Comparison of ENCODE assay signal across 9 cellular contexts in genomic region chr1:6599141-6599975, GRCh38. TPM values are rescaled to one million over a fixed set of nuclear protein-coding genes. Genes with fewer than 3 reads are reported as not detected.
DNase-seq lines count a peak whose midpoint lies in the region; ATAC-seq, FAIRE-seq and TF ChIP-seq lines count a peak whose summit lies in the region.
"Had no signal": no experiment of that assay in that cellular context is flagged by ENCODE, and none has a peak within 500 bp of the region (broad histone marks: within the 10 kb centered on the region; RNA-seq: fewer than 3 reads in every experiment).

No MANE protein-coding gene starts in this region.

- peaks cover 56% of the 10 kb centered on the region for H3K4me1 Mint-ChIP-seq in stimulated activated memory B cell treated with anti-CD40 and anti-IgM and Interleukin-4, amounts not matched to agents 10 μg/mL and 1 μg/mL and 100 μg/mL, for 72 hours

- peak overlapping the region; percentile 23; the same call in 1 of the 2 replicates for H3K27ac ChIP-seq in PC-3 (ENCODE audit: low read length)
- H3K27ac ChIP-seq in HepG2 (ENCODE audit: extremely low read length, insufficient read depth, low read length), result peak overlapping the region; percentile 27

- H3K9me3 Mint-ChIP-seq in activated naive CD4-positive, alpha-beta T cell treated with anti-CD3 and anti-CD28 coated beads, Interleukin-2, amount 50 U/mL, for 72 hours, result no peaks in the 10 kb centered on the region
- H3K9me3 Mint-ChIP-seq in stimulated activated memory B cell treated with anti-CD40 and anti-IgM and Interleukin-4, amounts not matched to agents 10 μg/mL and 1 μg/mL and 100 μg/mL, for 72 hours, result no peaks in the 10 kb centered on the region

- ATAC-seq in PC-3, result no peak
- ATAC-seq in activated naive CD4-positive, alpha-beta T cell treated with anti-CD3 and anti-CD28 coated beads, Interleukin-2, amount 50 U/mL, for 72 hours, result peak in 1 of 2 donors; percentile 2
- no peak for ATAC-seq in HepG2
- no peak for ATAC-seq in stimulated activated memory B cell treated with anti-CD40 and anti-IgM and Interleukin-4, amounts not matched to agents 10 μg/mL and 1 μg/mL and 100 μg/mL, for 72 hours
- ATAC-seq in GM19452 (IDR thresholded peaks at IDR 0.05; ENCODE audit: unreplicated experiment), result no peak

- H3K4me1 ChIP-seq in PC-3 (ENCODE audit: insufficient read depth, low read length) (peaks cover 29% of the 10 kb centered on the region), HepG2 (ENCODE audit: insufficient read depth, low read length) (peaks cover 40% of the 10 kb centered on the region)

- H3K4me2 ChIP-seq in PC-3 (ENCODE audit: low read length) (peak overlapping the region; percentile 92), HepG2 (ENCODE audit: low read depth, low read length) (peak overlapping the region; percentile 97)

- intact Hi-C loops in PC-3 (cut with micrococcal nuclease), result no loop called here
- intact Hi-C loops in HepG2 (cut with micrococcal nuclease; ENCODE audit: unreplicated experiment), result no loop called here

- H4K20me1 ChIP-seq in PC-3 (ENCODE audit: low read length) (peaks cover 54% of the 10 kb centered on the region), HepG2 (ENCODE audit: insufficient read depth, low read length) (peaks cover 58% of the 10 kb centered on the region)

- H3K9ac ChIP-seq in PC-3 (ENCODE audit: low read length) (peak overlapping the region; percentile 11; the same call in 1 of the 2 replicates), HepG2 (ENCODE audit: insufficient read depth, low read depth, low read length) (peak overlapping the region; percentile 87; the same call in 1 of the 2 replicates)

- H3K27me3 ChIP-seq in BJ (ENCODE audit: control insufficient read depth, insufficient read depth, low read length) (no peaks in the 10 kb centered on the region), PC-3 (ENCODE audit: low read length) (no peaks in the 10 kb centered on the region), HepG2 (ENCODE audit: control insufficient read depth in 1 of 2, insufficient read depth in 2 of 2, low read length in 2 of 2) (no peaks in the 10 kb centered on the region; a peak in 1 of 5 replicates)

- peaks cover 24 to 32% of the 10 kb centered on the region in 2 donors for H3K36me3 Mint-ChIP-seq in activated naive CD4-positive, alpha-beta T cell treated with anti-CD3 and anti-CD28 coated beads, Interleukin-2, amount 50 U/mL, for 72 hours
- H3K36me3 Mint-ChIP-seq in stimulated activated memory B cell treated with anti-CD40 and anti-IgM and Interleukin-4, amounts not matched to agents 10 μg/mL and 1 μg/mL and 100 μg/mL, for 72 hours, result peaks cover 21% of the 10 kb centered on the region

- peaks cover 76% of the 10 kb centered on the region for H3K79me2 ChIP-seq in PC-3 (ENCODE audit: low read length)
- peaks cover 60% of the 10 kb centered on the region for H3K79me2 ChIP-seq in HepG2 (ENCODE audit: insufficient read depth, low read length)

- H3K4me3 ChIP-seq in BJ (ENCODE audit: low read depth, low read length), result peak overlapping the region; percentile 14; the same call in 1 of the 2 replicates
- H3K4me3 ChIP-seq in PC-3 (ENCODE audit: low read length), result peak overlapping the region; percentile 86
- peak overlapping the region; percentile 41 to 93 (median 92); a peak in 5 of 6 replicates for H3K4me3 ChIP-seq in HepG2 (replicated peaks in 1 of 3; ENCODE audit: insufficient read depth in 1 of 3, low read depth in 2 of 3, low read length in 3 of 3)

- H3K9me3 ChIP-seq in PC-3 (ENCODE audit: low read length) (no peaks in the 10 kb centered on the region), HepG2 (ENCODE audit: low read length) (no peaks in the 10 kb centered on the region)

- no peak for TF ChIP-seq CTCF in BJ (IDR thresholded peaks at IDR 0.05; ENCODE audit: insufficient read depth, low read depth, low read length)
- no peak for TF ChIP-seq CTCF in PC-3 (conservative IDR thresholded peaks at IDR 0.05; ENCODE audit: low read depth, low read length)
- no peak for TF ChIP-seq CTCF in HepG2 (CRISPR knock-in tag; IDR thresholded peaks at IDR 0.05)

- in situ Hi-C loops in HepG2 (cut with HindIII; ENCODE audit: extremely low pct_ligation_motif_present, low pct_unique_long_range_greater_than_20kb), result no loop called here

- no peaks in the 10 kb centered on the region for H3F3A ChIP-seq in PC-3 (ENCODE audit: low read length, unreplicated experiment)

- TF ChIP-seq EP300 in HepG2 (IDR thresholded peaks at IDR 0.05; ENCODE audit: low read depth in 2 of 2, low read length in 2 of 2), result no peak
- no peak for TF ChIP-seq EP300 in HepG2 (CRISPR knock-in tag; IDR thresholded peaks at IDR 0.05; ENCODE audit: borderline replicate concordance)

- no peak for TF ChIP-seq RAD21 in HepG2 (CRISPR knock-in tag; IDR thresholded peaks at IDR 0.05)

- CTCF ChIA-PET in BJ (lab: Yijun Ruan, JAX) (interaction anchor here (0.8 to 5.6 kb wide), 2 partner anchors 23 to 45 kb away, joined by 3 to 29 read pairs; partner anchors contain the start of genes NOL9 and TAS1R1), PC-3 (lab: Charles Lee) (interaction anchor here (0.8 kb wide), 1 partner anchor 19 kb away, joined by 4 read pairs; the partner anchor contains the start of gene ZBTB48), HepG2 (lab: Yijun Ruan, JAX; ENCODE audit: low intra/inter-chr PET ratio, low total read pairs) (no interaction called here)

- no peak for FAIRE-seq in HepG2 (lab: Jason Lieb, UNC)
- FAIRE-seq: colon had no signal

- H3K9me2 ChIP-seq in PC-3 (replicated peaks; ENCODE audit: low read length), result no peaks in the 10 kb centered on the region

- 88% methylated on average over 16 of the region's 31 CpGs for WGBS in HepG2 (ENCODE audit: low lambda C conversion rate)

- BruUV-seq in PC-3 (replicated peaks; lab: Mats Ljungman, UMichigan) (no TSS peak), HepG2 (replicated peaks; lab: Mats Ljungman, UMichigan) (no TSS peak)

- H3K36me3 ChIP-seq in BJ (ENCODE audit: control insufficient read depth, insufficient read depth, low read length) (peaks cover 39% of the 10 kb centered on the region), PC-3 (ENCODE audit: low read depth, low read length) (peaks cover 41% of the 10 kb centered on the region), HepG2 (replicated peaks in 1 of 2; ENCODE audit: control insufficient read depth in 1 of 2, insufficient read depth in 2 of 2, low read length in 2 of 2) (peaks cover 23 to 50% of the 10 kb centered on the region in 2 experiments)

- H3K27ac Mint-ChIP-seq in activated naive CD4-positive, alpha-beta T cell treated with anti-CD3 and anti-CD28 coated beads, Interleukin-2, amount 50 U/mL, for 72 hours, result peak overlapping the region; percentile 89 to 91
- H3K27ac Mint-ChIP-seq in stimulated activated memory B cell treated with anti-CD40 and anti-IgM and Interleukin-4, amounts not matched to agents 10 μg/mL and 1 μg/mL and 100 μg/mL, for 72 hours, result peak overlapping the region; percentile 93

- TF ChIP-seq POLR2A in HepG2 (IDR thresholded peaks at IDR 0.05; ENCODE audit: insufficient read depth in 1 of 2, low read depth in 2 of 2, low read length in 2 of 2), result peak in 1 of 2 experiments; percentile 34; a peak in 1 of 4 replicates

- POLR2A ChIA-PET in BJ (lab: Charles Lee) (no interaction called here), PC-3 (lab: Charles Lee; ENCODE audit: unreplicated experiment) (no interaction called here), HepG2 (lab: Yijun Ruan, JAX) (interaction anchor here (1.3 to 7.1 kb wide), 4 partner anchors 10 to 18 kb away, joined by 5 to 113 read pairs (median 34); partner anchors contain the start of genes PHF13 and ZBTB48)

- H2AFZ ChIP-seq in PC-3 (ENCODE audit: low read length), result no peak overlapping the region
- no peak overlapping the region for H2AFZ ChIP-seq in HepG2 (ENCODE audit: low read length)

- DNase-seq in BJ (ENCODE audit: low read depth) (no peak), PC-3 (peak; percentile 70), HepG2 (ENCODE audit: low spot score) (no peak), DMS79 (lab: John Stamatoyannopoulos, UW) (no peak), midbrain (lab: John Stamatoyannopoulos, UW) (no peak)
- peak; percentile 46 to 67 for DNase-seq in activated naive CD4-positive, alpha-beta T cell treated with anti-CD3 and anti-CD28 coated beads, Interleukin-2, amount 50 U/mL, for 72 hours (ENCODE audit: low spot score in 2 of 2)

- H3K4me3 Mint-ChIP-seq in stimulated activated memory B cell treated with anti-CD40 and anti-IgM and Interleukin-4, amounts not matched to agents 10 μg/mL and 1 μg/mL and 100 μg/mL, for 72 hours, result peak overlapping the region; percentile 95

- no peaks in the 10 kb centered on the region for H3K27me3 Mint-ChIP-seq in stimulated activated memory B cell treated with anti-CD40 and anti-IgM and Interleukin-4, amounts not matched to agents 10 μg/mL and 1 μg/mL and 100 μg/mL, for 72 hours

RNA-seq across cellular contexts. Expression of gene KLHL21, which starts 3.3 kb away (rescaled TPM):
- polyA plus RNA-seq in BJ (2011; rRNA removed) (8.5 and 19.2 TPM in 2 replicates), HepG2 (2011; rRNA removed) (14.8 and 19.9 TPM in 2 replicates)
- polyA minus RNA-seq in BJ (2011; rRNA and poly(A)+ RNA removed), result 12.9 and 13.2 TPM in 2 replicates
- total RNA-seq in PC-3 (2014; rRNA removed) (82.5 and 105 TPM in 2 replicates), HepG2 (2016; rRNA removed; fragmentation: Illumina TruSeq; extraction: Trizol) (20.9 and 25.0 TPM in 2 replicates)
- total RNA-seq in activated naive CD4-positive, alpha-beta T cell treated with anti-CD3 and anti-CD28 coated beads, Interleukin-2, amount 50 U/mL, for 72 hours, result 10 to 100 TPM; 22.9 to 38.9 TPM
- total RNA-seq in HepG2 (2016; cell fraction: cytosol; rRNA removed; fragmentation: Illumina TruSeq; extraction: Trizol; ENCODE audit: low read depth), result 4.1 and 5.1 TPM in 2 replicates
- 16.6 and 24.3 TPM in 2 replicates for total RNA-seq in HepG2 (2016; cell fraction: insoluble cytoplasmic fraction; rRNA removed; fragmentation: Illumina TruSeq; extraction: Trizol)
- 11.5 and 11.6 TPM in 2 replicates for total RNA-seq in HepG2 (2016; cell fraction: membrane; rRNA removed; fragmentation: Illumina TruSeq; extraction: Trizol)
- 22.1 and 26.1 TPM in 2 replicates for total RNA-seq in HepG2 (2016; cell fraction: nucleus; rRNA removed; fragmentation: Illumina TruSeq; extraction: Trizol)
- polyA plus RNA-seq in HepG2 (2011; cell fraction: cytosol; rRNA removed), result 10.9 and 14.4 TPM in 2 replicates
- 95.0 and 99.0 TPM in 2 replicates for polyA plus RNA-seq in HepG2 (2011; cell fraction: nucleus; rRNA removed)
- 13.7 and 34.6 TPM in 2 replicates for polyA plus RNA-seq in HepG2 (2012)
- polyA plus RNA-seq in HepG2 (2016; cell fraction: cytosol; fragmentation: Illumina TruSeq; extraction: Trizol; ENCODE audit: low read depth), result 2.2 and 2.8 TPM in 2 replicates
- polyA plus RNA-seq in HepG2 (2016; cell fraction: insoluble cytoplasmic fraction; fragmentation: Illumina TruSeq; extraction: Trizol; ENCODE audit: low read depth), result 14.0 and 18.0 TPM in 2 replicates
- polyA plus RNA-seq in HepG2 (2016; cell fraction: membrane; fragmentation: Illumina TruSeq; extraction: Trizol; ENCODE audit: low read depth), result 4.8 and 5.2 TPM in 2 replicates
- polyA plus RNA-seq in HepG2 (2016; cell fraction: nucleus; fragmentation: Illumina TruSeq; extraction: Trizol; ENCODE audit: insufficient read depth, low read depth), result 41.5 and 42.6 TPM in 2 replicates
- 28.3 and 69.9 TPM in 2 replicates for polyA minus RNA-seq in HepG2 (2011; rRNA and poly(A)+ RNA removed; ENCODE audit: low replicate concordance)
- 21.0 and 26.5 TPM in 2 replicates for polyA minus RNA-seq in HepG2 (2011; cell fraction: cytosol; rRNA and poly(A)+ RNA removed)
- 34.2 and 40.8 TPM in 2 replicates for polyA minus RNA-seq in HepG2 (2011; cell fraction: nucleus; rRNA and poly(A)+ RNA removed)

RNA-seq across cellular contexts. Expression of gene PHF13, which starts 14.2 kb away (rescaled TPM):
- 7.9 and 9.4 TPM in 2 replicates for polyA plus RNA-seq in BJ (2011; rRNA removed)
- 6.5 and 10.2 TPM in 2 replicates for polyA minus RNA-seq in BJ (2011; rRNA and poly(A)+ RNA removed)
- 13.2 and 14.9 TPM in 2 replicates for total RNA-seq in PC-3 (2014; rRNA removed)
- total RNA-seq in activated naive CD4-positive, alpha-beta T cell treated with anti-CD3 and anti-CD28 coated beads, Interleukin-2, amount 50 U/mL, for 72 hours, result 10 to 100 TPM; 15.5 to 33.4 TPM
- 7.4 and 8.4 TPM in 2 replicates for total RNA-seq in HepG2 (2016; rRNA removed; fragmentation: Illumina TruSeq; extraction: Trizol)
- 1.8 TPM in 2 replicates for total RNA-seq in HepG2 (2016; cell fraction: cytosol; rRNA removed; fragmentation: Illumina TruSeq; extraction: Trizol; ENCODE audit: low read depth)
- total RNA-seq in HepG2 (2016; cell fraction: insoluble cytoplasmic fraction; rRNA removed; fragmentation: Illumina TruSeq; extraction: Trizol), result 7.7 and 8.2 TPM in 2 replicates
- 5.3 and 5.8 TPM in 2 replicates for total RNA-seq in HepG2 (2016; cell fraction: membrane; rRNA removed; fragmentation: Illumina TruSeq; extraction: Trizol)
- 8.5 and 10.6 TPM in 2 replicates for total RNA-seq in HepG2 (2016; cell fraction: nucleus; rRNA removed; fragmentation: Illumina TruSeq; extraction: Trizol)
- 4.7 and 6.1 TPM in 2 replicates for polyA plus RNA-seq in HepG2 (2011; rRNA removed)
- polyA plus RNA-seq in HepG2 (2011; cell fraction: cytosol; rRNA removed), result 3.7 and 4.9 TPM in 2 replicates
- polyA plus RNA-seq in HepG2 (2011; cell fraction: nucleus; rRNA removed), result 9.9 and 12.6 TPM in 2 replicates
- polyA plus RNA-seq in HepG2 (2012), result 15.6 and 16.1 TPM in 2 replicates
- 0.83 and 0.97 TPM in 2 replicates for polyA plus RNA-seq in HepG2 (2016; cell fraction: cytosol; fragmentation: Illumina TruSeq; extraction: Trizol; ENCODE audit: low read depth)
- 9.5 and 10.6 TPM in 2 replicates for polyA plus RNA-seq in HepG2 (2016; cell fraction: insoluble cytoplasmic fraction; fragmentation: Illumina TruSeq; extraction: Trizol; ENCODE audit: low read depth)
- polyA plus RNA-seq in HepG2 (2016; cell fraction: membrane; fragmentation: Illumina TruSeq; extraction: Trizol; ENCODE audit: low read depth), result 2.9 and 3.0 TPM in 2 replicates
- 19.2 and 19.9 TPM in 2 replicates for polyA plus RNA-seq in HepG2 (2016; cell fraction: nucleus; fragmentation: Illumina TruSeq; extraction: Trizol; ENCODE audit: insufficient read depth, low read depth)
- polyA minus RNA-seq in HepG2 (2011; rRNA and poly(A)+ RNA removed; ENCODE audit: low replicate concordance), result 2.6 and 5.3 TPM in 2 replicates
- 4.9 and 7.5 TPM in 2 replicates for polyA minus RNA-seq in HepG2 (2011; cell fraction: cytosol; rRNA and poly(A)+ RNA removed)
- 4.2 and 4.7 TPM in 2 replicates for polyA minus RNA-seq in HepG2 (2011; cell fraction: nucleus; rRNA and poly(A)+ RNA removed)

RNA-seq across cellular contexts. Expression of gene ZBTB48, which starts 19.6 kb away (rescaled TPM):
- polyA plus RNA-seq in BJ (2011; rRNA removed) (7.8 and 14.0 TPM in 2 replicates), HepG2 (2011; rRNA removed) (13.0 and 18.1 TPM in 2 replicates)
- polyA minus RNA-seq in BJ (2011; rRNA and poly(A)+ RNA removed), result 16.3 and 26.4 TPM in 2 replicates
- total RNA-seq in PC-3 (2014; rRNA removed) (42.7 and 47.2 TPM in 2 replicates), HepG2 (2016; rRNA removed; fragmentation: Illumina TruSeq; extraction: Trizol) (13.8 and 17.1 TPM in 2 replicates)
- 10 to 100 TPM; 22.8 to 25.8 TPM for total RNA-seq in activated naive CD4-positive, alpha-beta T cell treated with anti-CD3 and anti-CD28 coated beads, Interleukin-2, amount 50 U/mL, for 72 hours
- 5.0 and 5.2 TPM in 2 replicates for total RNA-seq in HepG2 (2016; cell fraction: cytosol; rRNA removed; fragmentation: Illumina TruSeq; extraction: Trizol; ENCODE audit: low read depth)
- total RNA-seq in HepG2 (2016; cell fraction: insoluble cytoplasmic fraction; rRNA removed; fragmentation: Illumina TruSeq; extraction: Trizol), result 8.3 and 21.5 TPM in 2 replicates
- total RNA-seq in HepG2 (2016; cell fraction: membrane; rRNA removed; fragmentation: Illumina TruSeq; extraction: Trizol), result 5.7 and 8.8 TPM in 2 replicates
- 17.3 and 20.3 TPM in 2 replicates for total RNA-seq in HepG2 (2016; cell fraction: nucleus; rRNA removed; fragmentation: Illumina TruSeq; extraction: Trizol)
- polyA plus RNA-seq in HepG2 (2011; cell fraction: cytosol; rRNA removed), result 10.2 and 13.3 TPM in 2 replicates
- polyA plus RNA-seq in HepG2 (2011; cell fraction: nucleus; rRNA removed), result 62.4 and 69.3 TPM in 2 replicates
- polyA plus RNA-seq in HepG2 (2012), result 9.9 and 13.5 TPM in 2 replicates
- polyA plus RNA-seq in HepG2 (2016; cell fraction: cytosol; fragmentation: Illumina TruSeq; extraction: Trizol; ENCODE audit: low read depth), result 3.7 and 4.2 TPM in 2 replicates
- polyA plus RNA-seq in HepG2 (2016; cell fraction: insoluble cytoplasmic fraction; fragmentation: Illumina TruSeq; extraction: Trizol; ENCODE audit: low read depth), result 7.6 TPM in 2 replicates
- polyA plus RNA-seq in HepG2 (2016; cell fraction: membrane; fragmentation: Illumina TruSeq; extraction: Trizol; ENCODE audit: low read depth), result 5.0 and 5.6 TPM in 2 replicates
- 44.7 and 51.5 TPM in 2 replicates for polyA plus RNA-seq in HepG2 (2016; cell fraction: nucleus; fragmentation: Illumina TruSeq; extraction: Trizol; ENCODE audit: insufficient read depth, low read depth)
- 30.6 and 46.1 TPM in 2 replicates for polyA minus RNA-seq in HepG2 (2011; rRNA and poly(A)+ RNA removed; ENCODE audit: low replicate concordance)
- polyA minus RNA-seq in HepG2 (2011; cell fraction: cytosol; rRNA and poly(A)+ RNA removed), result 4.3 and 8.8 TPM in 2 replicates
- 18.5 and 19.6 TPM in 2 replicates for polyA minus RNA-seq in HepG2 (2011; cell fraction: nucleus; rRNA and poly(A)+ RNA removed)

RNA-seq across cellular contexts. Expression of gene THAP3, which starts 25.3 kb away (rescaled TPM):
- polyA plus RNA-seq in BJ (2011; rRNA removed) (8.6 and 12.5 TPM in 2 replicates), HepG2 (2011; rRNA removed) (10.3 and 12.1 TPM in 2 replicates)
- 5.8 and 13.6 TPM in 2 replicates for polyA minus RNA-seq in BJ (2011; rRNA and poly(A)+ RNA removed)
- total RNA-seq in PC-3 (2014; rRNA removed) (42.4 and 54.6 TPM in 2 replicates), HepG2 (2016; rRNA removed; fragmentation: Illumina TruSeq; extraction: Trizol) (14.9 and 15.0 TPM in 2 replicates)
- 10 to 100 TPM; 20.2 to 52.6 TPM for total RNA-seq in activated naive CD4-positive, alpha-beta T cell treated with anti-CD3 and anti-CD28 coated beads, Interleukin-2, amount 50 U/mL, for 72 hours
- total RNA-seq in HepG2 (2016; cell fraction: cytosol; rRNA removed; fragmentation: Illumina TruSeq; extraction: Trizol; ENCODE audit: low read depth), result 9.0 and 9.7 TPM in 2 replicates
- total RNA-seq in HepG2 (2016; cell fraction: insoluble cytoplasmic fraction; rRNA removed; fragmentation: Illumina TruSeq; extraction: Trizol), result 15.7 and 15.9 TPM in 2 replicates
- 12.2 and 13.1 TPM in 2 replicates for total RNA-seq in HepG2 (2016; cell fraction: membrane; rRNA removed; fragmentation: Illumina TruSeq; extraction: Trizol)
- 12.6 and 13.1 TPM in 2 replicates for total RNA-seq in HepG2 (2016; cell fraction: nucleus; rRNA removed; fragmentation: Illumina TruSeq; extraction: Trizol)
- polyA plus RNA-seq in HepG2 (2011; cell fraction: cytosol; rRNA removed), result 7.0 and 10.7 TPM in 2 replicates
- 24.3 and 30.1 TPM in 2 replicates for polyA plus RNA-seq in HepG2 (2011; cell fraction: nucleus; rRNA removed)
- polyA plus RNA-seq in HepG2 (2012), result 8.1 and 8.4 TPM in 2 replicates
- 4.4 and 4.8 TPM in 2 replicates for polyA plus RNA-seq in HepG2 (2016; cell fraction: cytosol; fragmentation: Illumina TruSeq; extraction: Trizol; ENCODE audit: low read depth)
- polyA plus RNA-seq in HepG2 (2016; cell fraction: insoluble cytoplasmic fraction; fragmentation: Illumina TruSeq; extraction: Trizol; ENCODE audit: low read depth), result 11.7 and 12.3 TPM in 2 replicates
- 5.1 and 6.0 TPM in 2 replicates for polyA plus RNA-seq in HepG2 (2016; cell fraction: membrane; fragmentation: Illumina TruSeq; extraction: Trizol; ENCODE audit: low read depth)
- 24.7 and 27.0 TPM in 2 replicates for polyA plus RNA-seq in HepG2 (2016; cell fraction: nucleus; fragmentation: Illumina TruSeq; extraction: Trizol; ENCODE audit: insufficient read depth, low read depth)
- polyA minus RNA-seq in HepG2 (2011; rRNA and poly(A)+ RNA removed; ENCODE audit: low replicate concordance), result 17.1 and 18.0 TPM in 2 replicates
- polyA minus RNA-seq in HepG2 (2011; cell fraction: cytosol; rRNA and poly(A)+ RNA removed), result 3.2 and 4.4 TPM in 2 replicates
- 8.4 and 9.4 TPM in 2 replicates for polyA minus RNA-seq in HepG2 (2011; cell fraction: nucleus; rRNA and poly(A)+ RNA removed)

RNA-seq across cellular contexts. Expression of gene TAS1R1, which starts 44.3 kb away (rescaled TPM):
- polyA plus RNA-seq in BJ (2011; rRNA removed) (0.16 and 0.25 TPM in 2 replicates), HepG2 (2011; rRNA removed) (1.6 and 1.9 TPM in 2 replicates)
- 0.26 and 0.66 TPM in 2 replicates for polyA minus RNA-seq in BJ (2011; rRNA and poly(A)+ RNA removed)
- total RNA-seq in PC-3 (2014; rRNA removed) (not detected in 2 replicates), HepG2 (2016; rRNA removed; fragmentation: Illumina TruSeq; extraction: Trizol) (0.98 and 1.4 TPM in 2 replicates)
- not detected for total RNA-seq in activated naive CD4-positive, alpha-beta T cell treated with anti-CD3 and anti-CD28 coated beads, Interleukin-2, amount 50 U/mL, for 72 hours
- total RNA-seq in HepG2 (2016; cell fraction: cytosol; rRNA removed; fragmentation: Illumina TruSeq; extraction: Trizol; ENCODE audit: low read depth), result 0.26 and 0.30 TPM in 2 replicates
- total RNA-seq in HepG2 (2016; cell fraction: insoluble cytoplasmic fraction; rRNA removed; fragmentation: Illumina TruSeq; extraction: Trizol), result 1.4 and 1.7 TPM in 2 replicates
- 1.1 and 2.0 TPM in 2 replicates for total RNA-seq in HepG2 (2016; cell fraction: membrane; rRNA removed; fragmentation: Illumina TruSeq; extraction: Trizol)
- total RNA-seq in HepG2 (2016; cell fraction: nucleus; rRNA removed; fragmentation: Illumina TruSeq; extraction: Trizol), result 1.1 TPM in 2 replicates
- polyA plus RNA-seq in HepG2 (2011; cell fraction: cytosol; rRNA removed), result 1.8 and 2.4 TPM in 2 replicates
- 0.93 and 1.9 TPM in 2 replicates for polyA plus RNA-seq in HepG2 (2011; cell fraction: nucleus; rRNA removed)
- polyA plus RNA-seq in HepG2 (2012), result 0.30 and 0.32 TPM in 2 replicates
- 0.71 and 0.72 TPM in 2 replicates for polyA plus RNA-seq in HepG2 (2016; cell fraction: cytosol; fragmentation: Illumina TruSeq; extraction: Trizol; ENCODE audit: low read depth)
- 0.81 and 1.2 TPM in 2 replicates for polyA plus RNA-seq in HepG2 (2016; cell fraction: insoluble cytoplasmic fraction; fragmentation: Illumina TruSeq; extraction: Trizol; ENCODE audit: low read depth)
- 1.2 TPM in 2 replicates for polyA plus RNA-seq in HepG2 (2016; cell fraction: membrane; fragmentation: Illumina TruSeq; extraction: Trizol; ENCODE audit: low read depth)
- polyA plus RNA-seq in HepG2 (2016; cell fraction: nucleus; fragmentation: Illumina TruSeq; extraction: Trizol; ENCODE audit: insufficient read depth, low read depth), result 1.9 and 2.5 TPM in 2 replicates
- polyA minus RNA-seq in HepG2 (2011; rRNA and poly(A)+ RNA removed; ENCODE audit: low replicate concordance), result 0.09 and 5.5 TPM in 2 replicates
- polyA minus RNA-seq in HepG2 (2011; cell fraction: cytosol; rRNA and poly(A)+ RNA removed), result 0.79 and 1.3 TPM in 2 replicates
- polyA minus RNA-seq in HepG2 (2011; cell fraction: nucleus; rRNA and poly(A)+ RNA removed), result 0.26 and 1.2 TPM in 2 replicates

Comparison
In these comparisons a context has a peak if more than half of its experiments do, and no peak if none do; other contexts are left out.
1. DNase-seq: peak in PC-3 (single experiment) and activated naive CD4-positive, alpha-beta T cell treated with anti-CD3 and anti-CD28 coated beads, Interleukin-2, amount 50 U/mL, for 72 hours (2 of 2); none in BJ (single experiment), HepG2 (single experiment), DMS79 (single experiment) and midbrain (single experiment).
2. H3K4me3 ChIP-seq: peak in every context shown above with its lines; median percentile 92 in HepG2; 86 in PC-3; 14 in BJ.